ENCODE assay signal across 16 cellular contexts in the genomic region with DNA sequence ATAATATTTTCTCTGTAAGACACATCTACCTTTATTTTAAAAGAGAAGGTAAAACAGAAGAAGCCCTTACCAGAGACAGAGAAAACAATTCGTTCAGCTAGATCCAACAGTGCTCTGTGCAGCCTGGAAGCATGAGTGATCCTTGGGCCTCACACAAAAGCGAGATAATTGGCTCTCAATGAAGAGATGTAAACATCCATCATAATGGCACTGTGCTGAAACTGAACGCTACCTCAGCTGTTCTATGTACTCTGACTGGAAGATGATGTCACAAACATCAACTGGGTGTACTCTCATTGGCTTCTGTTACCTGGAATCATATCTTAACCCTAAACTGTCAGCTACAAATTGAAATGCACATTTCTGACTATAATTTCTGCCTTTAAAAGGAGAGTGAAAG. TPM values are rescaled to one million over a fixed set of nuclear protein-coding genes. Genes with fewer than 3 reads are reported as not detected.
DNase-seq lines count a peak whose midpoint lies in the region; ATAC-seq, FAIRE-seq and TF ChIP-seq lines count a peak whose summit lies in the region.
"Had no signal": no experiment of that assay in that cellular context is flagged by ENCODE, and none has a peak within 500 bp of the region (broad histone marks: within the 10 kb centered on the region; RNA-seq: fewer than 3 reads in every experiment).

A gene (minus strand): TSS at position 223 of the 400 bp plus-strand sequence.

- H3K9me3 ChIP-seq in gastroesophageal sphincter: no peaks in the 10 kb centered on the region
- H3K9me3 ChIP-seq: BLaER1 treated with 17β-estradiol and CSF1 and Interleukin-3, amounts not matched to agents 10 nM and 100 nM; left lung; pancreas; Peyer's patch had no signal

- TF ChIP-seq CTCF in brain (conservative IDR thresholded peaks at IDR 0.05): no peak
- no peak for TF ChIP-seq CTCF in nephron (IDR thresholded peaks at IDR 0.05; ENCODE audit: unreplicated experiment in 3 of 3)
- TF ChIP-seq CTCF in gastroesophageal sphincter (IDR thresholded peaks at IDR 0.05): no peak

- DNase-seq in H54 (ENCODE audit: insufficient read length, low spot score): no peak
- DNase-seq in NCI-H2107 treated with DMSO at 0.1 percent for 48 hours (lab: John Stamatoyannopoulos, UW; ENCODE audit: unreplicated experiment): peak; percentile 79
- no peak for DNase-seq in activated T-cell treated with anti-CD3 and anti-CD28 coated beads, Interleukin-2, amount 50 U/mL, for 4 hours
- DNase-seq: activated CD8-positive, alpha-beta memory T cell treated with anti-CD3 and anti-CD28 coated beads, Interleukin-2, amount 50 U/mL, for 4 hours; dermis blood vessel endothelial cell; foreskin melanocyte; left lung; pancreas; Peyer's patch had no signal

- ATAC-seq in HG03521 (IDR thresholded peaks at IDR 0.05; ENCODE audit: unreplicated experiment): no peak
- ATAC-seq in activated T-cell treated with anti-CD3 and anti-CD28 coated beads, Interleukin-2, amount 50 U/mL, for 4 hours: no peak
- no peak for ATAC-seq in gastroesophageal sphincter
- no peak for ATAC-seq in HG03135 (IDR thresholded peaks at IDR 0.05; ENCODE audit: unreplicated experiment)
- ATAC-seq: left lung had no signal

- H3K27me3 ChIP-seq in gastroesophageal sphincter: no peaks in the 10 kb centered on the region
- H3K27me3 ChIP-seq: BLaER1 treated with 17β-estradiol and CSF1 and Interleukin-3, amounts not matched to agents 10 nM and 100 nM; left lung; Peyer's patch had no signal

- H3K9me3 Mint-ChIP-seq in brain (no peaks in the 10 kb centered on the region), nephron (no peaks in the 10 kb centered on the region)
- peaks cover 7% of the 10 kb centered on the region for H3K9me3 Mint-ChIP-seq in activated T-cell treated with anti-CD3 and anti-CD28 coated beads, Interleukin-2, amount 50 U/mL, for 4 hours

- TF ChIP-seq EP300 in gastroesophageal sphincter (IDR thresholded peaks at IDR 0.05): no peak

- TF ChIP-seq POLR2A in H54 (IDR thresholded peaks at IDR 0.05; ENCODE audit: low read depth, low read length) (no peak), gastroesophageal sphincter (IDR thresholded peaks at IDR 0.05) (no peak)

- peaks cover 38% of the 10 kb centered on the region for H3K4me1 Mint-ChIP-seq in brain
- H3K4me1 Mint-ChIP-seq in nephron: no peaks in the 10 kb centered on the region
- H3K4me1 Mint-ChIP-seq in activated T-cell treated with anti-CD3 and anti-CD28 coated beads, Interleukin-2, amount 50 U/mL, for 4 hours (ENCODE audit: low read depth): no peaks in the 10 kb centered on the region

- H3K27ac Mint-ChIP-seq in brain (peak within 1 kb of the TSS in 4 of 5 experiments; percentile 12 to 84 (median 76)), nephron (peak within 1 kb of the TSS in 1 of 3 experiments; percentile 3)

- no peak within 1 kb of the TSS for H3K4me3 ChIP-seq in gastroesophageal sphincter
- H3K4me3 ChIP-seq: BLaER1 treated with 17β-estradiol and CSF1 and Interleukin-3, amounts not matched to agents 10 nM and 100 nM; left lung; pancreas; Peyer's patch had no signal

- no peaks in the 10 kb centered on the region for H3K4me1 ChIP-seq in gastroesophageal sphincter
- H3K4me1 ChIP-seq: left lung, pancreas, Peyer's patch had no signal

- 10 to 30% methylated on average over 2 to 3 of the region's 3 CpGs for WGBS in gastroesophageal sphincter (ENCODE audit: low coverage in 1 of 2), 2 donors

- no peak within 1 kb of the TSS for H3K27ac ChIP-seq in gastroesophageal sphincter
- H3K27ac ChIP-seq: BLaER1 treated with 17β-estradiol and CSF1 and Interleukin-3, amounts not matched to agents 10 nM and 100 nM; left lung; pancreas; Peyer's patch had no signal

- no peaks in the 10 kb centered on the region for H3K27me3 Mint-ChIP-seq in brain
- H3K27me3 Mint-ChIP-seq in nephron (ENCODE audit: low read depth): no peaks in the 10 kb centered on the region
- no peaks in the 10 kb centered on the region for H3K27me3 Mint-ChIP-seq in activated T-cell treated with anti-CD3 and anti-CD28 coated beads, Interleukin-2, amount 50 U/mL, for 4 hours (ENCODE audit: low read depth)

- H3K36me3 Mint-ChIP-seq in brain (no peaks in the 10 kb centered on the region), nephron (ENCODE audit: low read depth) (no peaks in the 10 kb centered on the region)
- no peaks in the 10 kb centered on the region for H3K36me3 Mint-ChIP-seq in activated T-cell treated with anti-CD3 and anti-CD28 coated beads, Interleukin-2, amount 50 U/mL, for 4 hours (ENCODE audit: insufficient read depth)

- H3K4me3 Mint-ChIP-seq in brain: peak within 1 kb of the TSS; percentile 33 to 86 (median 76)
- peak within 1 kb of the TSS; percentile 59 to 81 (median 69) for H3K4me3 Mint-ChIP-seq in nephron
- H3K4me3 Mint-ChIP-seq in activated T-cell treated with anti-CD3 and anti-CD28 coated beads, Interleukin-2, amount 50 U/mL, for 4 hours: no peak within 1 kb of the TSS

- FAIRE-seq in H54 (lab: Jason Lieb, UNC): peak; percentile 20
- FAIRE-seq: pancreas had no signal

- no peaks in the 10 kb centered on the region for H3K36me3 ChIP-seq in gastroesophageal sphincter
- H3K36me3 ChIP-seq: BLaER1 treated with 17β-estradiol and CSF1 and Interleukin-3, amounts not matched to agents 10 nM and 100 nM; left lung; pancreas; Peyer's patch had no signal

RNA-seq across cellular contexts. Expression of the gene that starts here (rescaled TPM):
- 0.83 TPM for polyA plus RNA-seq in brain (ENCODE audit: insufficient read depth, low read depth, low replicate concordance)
- not detected for total RNA-seq in activated T-cell treated with anti-CD3 and anti-CD28 coated beads, Interleukin-2, amount 50 U/mL, for 4 hours
- total RNA-seq in gastroesophageal sphincter: 1 to 10 TPM in 1 of 4 donors, under 1 TPM in 3; 0.15 to 1.1 (median 0.60) TPM
- total RNA-seq: dermis blood vessel endothelial cell, M059J had no signal
